7 cellular contexts compared by ENCODE assay signal in genomic region chr4:8268211-8268610, GRCh38. TPM values are rescaled to one million over a fixed set of nuclear protein-coding genes. Genes with fewer than 3 reads are reported as not detected.
"Had no signal": no experiment of that assay in that cellular context is flagged by ENCODE, and none has a peak within 500 bp of the region (broad histone marks: within the 10 kb centered on the region; RNA-seq: fewer than 3 reads in every experiment).

No MANE protein-coding gene starts in this region.

- H3K27ac Mint-ChIP-seq: GM23338, H9, IgD-negative memory B cell had no signal

- H2AFZ ChIP-seq: GM23338 had no signal

- DNase-seq: H9, HCEC 1CT, KBM-7 had no signal

- H3K4me2 ChIP-seq: GM23338, KMS-11 had no signal

- ATAC-seq: GM23338 had no signal

- H3K4me3 Mint-ChIP-seq: IgD-negative memory B cell had no signal

- H3K4me3 ChIP-seq: GM23338 had no signal

- H3K9ac ChIP-seq: KMS-11 had no signal

- H3K9me3 Mint-ChIP-seq: GM23338, H9, IgD-negative memory B cell had no signal

- H3K27ac ChIP-seq: KMS-11 had no signal

- H3K36me3 Mint-ChIP-seq: IgD-negative memory B cell had no signal

RNA-seq across cellular contexts. Expression of gene HTRA3, which starts 1.3 kb away (rescaled TPM):
- total RNA-seq: HT-29 had no signal
- polyA plus RNA-seq: IgD-negative memory B cell had no signal
